Comparison of ENCODE assay signal across 10 cellular contexts in genomic region chr3:186882881-186883685, GRCh38. TPM values are rescaled to one million over a fixed set of nuclear protein-coding genes. Genes with fewer than 3 reads are reported as not detected.
DNase-seq lines count a peak whose midpoint lies in the region; ATAC-seq and TF ChIP-seq lines count a peak whose summit lies in the region.
"Had no signal": no experiment of that assay in that cellular context is flagged by ENCODE, and none has a peak within 500 bp of the region (broad histone marks: within the 10 kb centered on the region; RNA-seq: fewer than 3 reads in every experiment).

No MANE protein-coding gene starts in this region.

- ATAC-seq in stimulated activated effector memory CD8-positive, alpha-beta T cell treated with anti-CD3 and anti-CD28 coated beads, Interleukin-12 subunit alpha, Interleukin-12 subunit beta, amount 100 ng/mL, for 72 hours = peak; percentile 98
- no peak for ATAC-seq in HG02981 (IDR thresholded peaks at IDR 0.05; ENCODE audit: unreplicated experiment)
- ATAC-seq: WTC11 had no signal

- H3K27ac Mint-ChIP-seq in stimulated activated effector memory CD8-positive, alpha-beta T cell treated with anti-CD3 and anti-CD28 coated beads, Interleukin-12 subunit alpha, Interleukin-12 subunit beta, amount 100 ng/mL, for 72 hours = peak overlapping the region; percentile 41
- H3K27ac Mint-ChIP-seq: WTC11 had no signal

- H3K9me3 Mint-ChIP-seq in stimulated activated effector memory CD8-positive, alpha-beta T cell treated with anti-CD3 and anti-CD28 coated beads, Interleukin-12 subunit alpha, Interleukin-12 subunit beta, amount 100 ng/mL, for 72 hours = no peaks in the 10 kb centered on the region
- H3K9me3 Mint-ChIP-seq: WTC11 had no signal

- TF ChIP-seq CTCF in fibroblast of villous mesenchyme (IDR thresholded peaks at IDR 0.05; ENCODE audit: insufficient read depth, low read depth, low read length) = no peak

- peaks cover 58% of the 10 kb centered on the region for H3K4me1 Mint-ChIP-seq in stimulated activated effector memory CD8-positive, alpha-beta T cell treated with anti-CD3 and anti-CD28 coated beads, Interleukin-12 subunit alpha, Interleukin-12 subunit beta, amount 100 ng/mL, for 72 hours

- no peak overlapping the region for H3K4me3 ChIP-seq in fibroblast of villous mesenchyme (ENCODE audit: low read depth, low read length)
- H3K4me3 ChIP-seq: lung had no signal

- no peaks in the 10 kb centered on the region for H3K36me3 Mint-ChIP-seq in stimulated activated effector memory CD8-positive, alpha-beta T cell treated with anti-CD3 and anti-CD28 coated beads, Interleukin-12 subunit alpha, Interleukin-12 subunit beta, amount 100 ng/mL, for 72 hours

- peak; percentile 27 for DNase-seq in NOMO-1 treated with DMSO at 0.1 percent for 48 hours (lab: John Stamatoyannopoulos, UW; ENCODE audit: unreplicated experiment)
- DNase-seq in NOMO-1 treated with dmso at 0.1 percent for 144 hours (lab: John Stamatoyannopoulos, UW; ENCODE audit: unreplicated experiment) = no peak
- peak; percentile 59 to 71 for DNase-seq in activated CD4-positive, alpha-beta T cell treated with anti-CD3 and anti-CD28 coated beads, Interleukin-2, amount 50 U/mL, for 48 hours
- DNase-seq in fibroblast of villous mesenchyme (ENCODE audit: low read depth) = peak; percentile 39
- peak in 1 of 2 donors; percentile 72 for DNase-seq in stimulated activated effector memory CD8-positive, alpha-beta T cell treated with anti-CD3 and anti-CD28 coated beads, Interleukin-12 subunit alpha, Interleukin-12 subunit beta, amount 100 ng/mL, for 72 hours (ENCODE audit: low spot score in 2 of 2)
- no peak for DNase-seq in NCI-H1694 (lab: John Stamatoyannopoulos, UW)
- no peak for DNase-seq in NCI-H1105 treated with DMSO at 0.1 percent for 48 hours (lab: John Stamatoyannopoulos, UW)

- H3K4me3 Mint-ChIP-seq in stimulated activated effector memory CD8-positive, alpha-beta T cell treated with anti-CD3 and anti-CD28 coated beads, Interleukin-12 subunit alpha, Interleukin-12 subunit beta, amount 100 ng/mL, for 72 hours = peak overlapping the region; percentile 20
- H3K4me3 Mint-ChIP-seq: WTC11 had no signal

RNA-seq across cellular contexts. Expression of gene ADIPOQ, which starts 40.6 kb away (rescaled TPM):
- not detected in 2 replicates for total RNA-seq in fibroblast of villous mesenchyme
- total RNA-seq: WTC11 had no signal

RNA-seq across cellular contexts. Expression of gene ST6GAL1, which starts 47.2 kb away (rescaled TPM):
- total RNA-seq in fibroblast of villous mesenchyme = 1.3 and 1.6 TPM in 2 replicates

Comparison
In these comparisons a context has a peak if more than half of its experiments do, and no peak if none do; other contexts are left out.
1. DNase-seq: peak in NOMO-1 treated with DMSO at 0.1 percent for 48 hours (single experiment), activated CD4-positive, alpha-beta T cell treated with anti-CD3 and anti-CD28 coated beads, Interleukin-2, amount 50 U/mL, for 48 hours (2 of 2) and fibroblast of villous mesenchyme (single experiment); none in NOMO-1 treated with dmso at 0.1 percent for 144 hours (single experiment), NCI-H1694 (single experiment) and NCI-H1105 treated with DMSO at 0.1 percent for 48 hours (single experiment).